ENCODE assay signal across 8 cellular contexts in genomic region chr5:50441479-50441815, GRCh38. TPM values are rescaled to one million over a fixed set of nuclear protein-coding genes. Genes with fewer than 3 reads are reported as not detected.
DNase-seq lines count a peak whose midpoint lies in the region; ATAC-seq lines count a peak whose summit lies in the region.

No MANE protein-coding gene starts in this region.

- no peak for DNase-seq in activated CD4-positive, alpha-beta T cell treated with anti-CD3 and anti-CD28 coated beads, Interleukin-2, amount 10 ng/mL, durations not matched to agents 24 days and 14 days
- DNase-seq in activated CD4-positive, alpha-beta T cell treated with anti-CD3 and anti-CD28 coated beads for 48 hours = no peak
- no peak for DNase-seq in activated CD4-positive, alpha-beta memory T cell treated with anti-CD3 and anti-CD28 coated beads for 36 hours
- DNase-seq in stimulated activated naive CD8-positive, alpha-beta T cell treated with anti-CD3 and anti-CD28 coated beads, Interleukin-15, amount 100 ng/mL, for 72 hours = no peak
- DNase-seq in NCI-H226 = no peak

- H3K27me3 Mint-ChIP-seq in activated CD4-positive, alpha-beta T cell treated with anti-CD3 and anti-CD28 coated beads, Interleukin-2, amount 10 ng/mL, durations not matched to agents 24 days and 14 days = no peaks in the 10 kb centered on the region
- no peaks in the 10 kb centered on the region for H3K27me3 Mint-ChIP-seq in activated CD4-positive, alpha-beta memory T cell treated with anti-CD3 and anti-CD28 coated beads for 36 hours
- H3K27me3 Mint-ChIP-seq in stimulated activated naive CD8-positive, alpha-beta T cell treated with anti-CD3 and anti-CD28 coated beads, Interleukin-15, amount 100 ng/mL, for 72 hours = no peaks in the 10 kb centered on the region

- no peak for ATAC-seq in stimulated activated naive CD8-positive, alpha-beta T cell treated with anti-CD3 and anti-CD28 coated beads, Interleukin-15, amount 100 ng/mL, for 72 hours
- ATAC-seq in GM18873 (IDR thresholded peaks at IDR 0.05; ENCODE audit: low FRiP score, unreplicated experiment) (no peak), HG03097 (IDR thresholded peaks at IDR 0.05; ENCODE audit: low FRiP score, unreplicated experiment) (no peak)

- H3K4me3 ChIP-seq in iPS-15b (ENCODE audit: low read depth, low read length) = peak overlapping the region; percentile 77

- H3K9ac ChIP-seq in iPS-15b (ENCODE audit: low read depth, low read length) = peak overlapping the region; percentile 79

- H3K27me3 ChIP-seq in iPS-15b (ENCODE audit: control insufficient read depth, insufficient read depth, low read length) = no peaks in the 10 kb centered on the region

- no peaks in the 10 kb centered on the region for H3K9me3 Mint-ChIP-seq in activated CD4-positive, alpha-beta T cell treated with anti-CD3 and anti-CD28 coated beads, Interleukin-2, amount 10 ng/mL, durations not matched to agents 24 days and 14 days
- peaks cover 1% of the 10 kb centered on the region for H3K9me3 Mint-ChIP-seq in activated CD4-positive, alpha-beta memory T cell treated with anti-CD3 and anti-CD28 coated beads for 36 hours
- H3K9me3 Mint-ChIP-seq in stimulated activated naive CD8-positive, alpha-beta T cell treated with anti-CD3 and anti-CD28 coated beads, Interleukin-15, amount 100 ng/mL, for 72 hours = peaks cover 0 to under 1% of the 10 kb centered on the region in 2 donors

- no peaks in the 10 kb centered on the region for H3K4me1 ChIP-seq in iPS-15b (ENCODE audit: control insufficient read depth, insufficient read depth, low read length)

- intact Hi-C loops in activated CD4-positive, alpha-beta T cell treated with anti-CD3 and anti-CD28 coated beads, Interleukin-2, amount 10 ng/mL, durations not matched to agents 24 days and 14 days (cut with micrococcal nuclease) = loop anchor here (1.0 to 5.0 kb wide), 6 partner anchors 36 to 309 kb away; no protein-coding TSS in a partner anchor
- intact Hi-C loops in activated CD4-positive, alpha-beta memory T cell treated with anti-CD3 and anti-CD28 coated beads for 36 hours (cut with micrococcal nuclease) = loop anchor here (2.0 kb wide), 4 partner anchors 59 to 309 kb away; partner anchors contain the start of gene PARP8

- peaks cover 14% of the 10 kb centered on the region for H3K36me3 Mint-ChIP-seq in activated CD4-positive, alpha-beta T cell treated with anti-CD3 and anti-CD28 coated beads, Interleukin-2, amount 10 ng/mL, durations not matched to agents 24 days and 14 days (ENCODE audit: low read depth)
- H3K36me3 Mint-ChIP-seq in activated CD4-positive, alpha-beta memory T cell treated with anti-CD3 and anti-CD28 coated beads for 36 hours = peaks cover 5% of the 10 kb centered on the region

- peak overlapping the region; percentile 96 for H3K4me3 Mint-ChIP-seq in activated CD4-positive, alpha-beta T cell treated with anti-CD3 and anti-CD28 coated beads, Interleukin-2, amount 10 ng/mL, durations not matched to agents 24 days and 14 days
- peak overlapping the region; percentile 92 for H3K4me3 Mint-ChIP-seq in activated CD4-positive, alpha-beta memory T cell treated with anti-CD3 and anti-CD28 coated beads for 36 hours
- H3K4me3 Mint-ChIP-seq in stimulated activated naive CD8-positive, alpha-beta T cell treated with anti-CD3 and anti-CD28 coated beads, Interleukin-15, amount 100 ng/mL, for 72 hours = peak overlapping the region; percentile 92 to 93

- CTCF ChIA-PET in activated CD4-positive, alpha-beta memory T cell treated with anti-CD3 and anti-CD28 coated beads for 36 hours (lab: Charles Lee) = interaction anchor here (1.1 to 1.8 kb wide), 5 partner anchors 11 to 310 kb away, joined by 3 to 11 read pairs (median 4); no protein-coding TSS in a partner anchor

- peak overlapping the region; percentile 97 for H3K27ac Mint-ChIP-seq in activated CD4-positive, alpha-beta T cell treated with anti-CD3 and anti-CD28 coated beads, Interleukin-2, amount 10 ng/mL, durations not matched to agents 24 days and 14 days
- peak overlapping the region; percentile 98 for H3K27ac Mint-ChIP-seq in activated CD4-positive, alpha-beta memory T cell treated with anti-CD3 and anti-CD28 coated beads for 36 hours
- H3K27ac Mint-ChIP-seq in stimulated activated naive CD8-positive, alpha-beta T cell treated with anti-CD3 and anti-CD28 coated beads, Interleukin-15, amount 100 ng/mL, for 72 hours = peak overlapping the region; percentile 96 to 98

- H3K36me3 ChIP-seq in iPS-15b (ENCODE audit: control insufficient read depth, insufficient read depth, low read length) = no peaks in the 10 kb centered on the region

- POLR2A ChIA-PET in activated CD4-positive, alpha-beta memory T cell treated with anti-CD3 and anti-CD28 coated beads for 36 hours (lab: Charles Lee) = interaction anchor here (0.6 to 2.4 kb wide), 6 partner anchors 13 to 285 kb away, joined by 3 to 18 read pairs (median 4); partner anchors contain the start of gene PARP8

- H3K9me3 ChIP-seq in iPS-15b (ENCODE audit: control insufficient read depth, insufficient read depth, low read length) = no peaks in the 10 kb centered on the region

- peaks cover 57% of the 10 kb centered on the region for H3K4me1 Mint-ChIP-seq in activated CD4-positive, alpha-beta T cell treated with anti-CD3 and anti-CD28 coated beads, Interleukin-2, amount 10 ng/mL, durations not matched to agents 24 days and 14 days
- H3K4me1 Mint-ChIP-seq in activated CD4-positive, alpha-beta memory T cell treated with anti-CD3 and anti-CD28 coated beads for 36 hours (ENCODE audit: low read depth) = peaks cover 69% of the 10 kb centered on the region
- peaks cover 75% of the 10 kb centered on the region for H3K4me1 Mint-ChIP-seq in stimulated activated naive CD8-positive, alpha-beta T cell treated with anti-CD3 and anti-CD28 coated beads, Interleukin-15, amount 100 ng/mL, for 72 hours

RNA-seq across cellular contexts. Expression of gene EMB, which starts 0.4 kb away (rescaled TPM):
- 56.3 and 60.3 TPM in 2 replicates for total RNA-seq in activated CD4-positive, alpha-beta T cell treated with anti-CD3 and anti-CD28 coated beads, Interleukin-2, amount 10 ng/mL, durations not matched to agents 24 days and 14 days
- 10 to 100 TPM; 87.6 to 90.2 TPM for total RNA-seq in activated CD4-positive, alpha-beta memory T cell treated with anti-CD3 and anti-CD28 coated beads for 36 hours
